ENCODE assay signal across 29 cellular contexts in the genomic region with DNA sequence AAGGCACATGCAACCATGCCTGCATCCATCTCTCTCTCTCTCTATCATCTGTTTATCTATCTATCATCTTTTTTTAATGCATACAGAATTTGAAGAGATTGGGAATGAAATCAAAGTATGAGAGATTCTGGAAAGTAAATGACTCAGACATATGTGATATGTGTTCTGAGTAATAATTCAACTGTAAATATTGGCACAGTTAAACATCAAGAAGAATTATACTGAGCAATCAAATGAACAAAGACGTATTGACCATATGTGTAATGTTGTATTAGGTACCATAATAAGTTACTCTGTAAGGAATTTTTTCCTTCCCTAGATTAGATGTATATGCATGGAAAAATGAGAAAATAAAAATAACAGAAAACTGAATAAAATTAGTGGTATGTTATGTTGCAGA.
"Had no signal": no experiment of that assay in that cellular context is flagged by ENCODE, and none has a peak within 500 bp of the region (broad histone marks: within the 10 kb centered on the region; RNA-seq: fewer than 3 reads in every experiment).

No MANE protein-coding gene starts in this region.

- H3K9me3 ChIP-seq: Peyer's patch had no signal

- ATAC-seq: activated CD8-positive, alpha-beta T cell treated with anti-CD3 and anti-CD28 coated beads for 36 hours; activated T-cell treated with anti-CD3 and anti-CD28 coated beads, Interleukin-2, amount 50 U/mL, for 72 hours; activated T-helper 17 cell treated with anti-CD3 and anti-CD28 coated beads, Interleukin-2, amount 50 U/mL, for 72 hours; K562 had no signal

- H3K27me3 Mint-ChIP-seq: activated CD4-positive, alpha-beta T cell treated with anti-CD3 and anti-CD28 coated beads, Interleukin-2, amount 10 ng/mL, durations not matched to agents 24 days and 14 days; activated CD8-positive, alpha-beta T cell treated with anti-CD3 and anti-CD28 coated beads for 36 hours; activated naive CD8-positive, alpha-beta T cell treated with anti-CD3 and anti-CD28 coated beads for 36 hours; activated T-helper 17 cell treated with anti-CD3 and anti-CD28 coated beads, Interleukin-2, amount 50 U/mL, for 72 hours had no signal

- H3K27ac ChIP-seq: Peyer's patch, WERI-Rb-1 had no signal

- H3K27me3 ChIP-seq: Peyer's patch had no signal

- H3K36me3 ChIP-seq: Peyer's patch, WERI-Rb-1 had no signal

- H3K9me3 Mint-ChIP-seq: activated CD4-positive, alpha-beta T cell treated with anti-CD3 and anti-CD28 coated beads, Interleukin-2, amount 10 ng/mL, durations not matched to agents 24 days and 14 days; activated CD8-positive, alpha-beta T cell treated with anti-CD3 and anti-CD28 coated beads for 36 hours; activated naive CD8-positive, alpha-beta T cell treated with anti-CD3 and anti-CD28 coated beads for 36 hours; activated T-cell treated with anti-CD3 and anti-CD28 coated beads, Interleukin-2, amount 50 U/mL, for 72 hours; activated T-helper 17 cell treated with anti-CD3 and anti-CD28 coated beads, Interleukin-2, amount 50 U/mL, for 72 hours had no signal

- H3K4me1 Mint-ChIP-seq: activated CD4-positive, alpha-beta T cell treated with anti-CD3 and anti-CD28 coated beads, Interleukin-2, amount 10 ng/mL, durations not matched to agents 24 days and 14 days; activated naive CD8-positive, alpha-beta T cell treated with anti-CD3 and anti-CD28 coated beads for 36 hours; activated T-helper 17 cell treated with anti-CD3 and anti-CD28 coated beads, Interleukin-2, amount 50 U/mL, for 72 hours had no signal

- H3K4me3 Mint-ChIP-seq: activated CD4-positive, alpha-beta T cell treated with anti-CD3 and anti-CD28 coated beads, Interleukin-2, amount 10 ng/mL, durations not matched to agents 24 days and 14 days; activated CD8-positive, alpha-beta T cell treated with anti-CD3 and anti-CD28 coated beads for 36 hours; activated naive CD8-positive, alpha-beta T cell treated with anti-CD3 and anti-CD28 coated beads for 36 hours; activated T-cell treated with anti-CD3 and anti-CD28 coated beads, Interleukin-2, amount 50 U/mL, for 72 hours; activated T-helper 17 cell treated with anti-CD3 and anti-CD28 coated beads, Interleukin-2, amount 50 U/mL, for 72 hours had no signal

- H3K27ac Mint-ChIP-seq: activated CD4-positive, alpha-beta T cell treated with anti-CD3 and anti-CD28 coated beads, Interleukin-2, amount 10 ng/mL, durations not matched to agents 24 days and 14 days; activated CD8-positive, alpha-beta T cell treated with anti-CD3 and anti-CD28 coated beads for 36 hours; activated naive CD8-positive, alpha-beta T cell treated with anti-CD3 and anti-CD28 coated beads for 36 hours; activated T-cell treated with anti-CD3 and anti-CD28 coated beads, Interleukin-2, amount 50 U/mL, for 72 hours; activated T-helper 17 cell treated with anti-CD3 and anti-CD28 coated beads, Interleukin-2, amount 50 U/mL, for 72 hours had no signal

- H3K4me3 ChIP-seq: K562, Peyer's patch had no signal

- H3K4me1 ChIP-seq: Peyer's patch had no signal

- DNase-seq: activated CD4-positive, alpha-beta T cell treated with anti-CD3 and anti-CD28 coated beads for 1 hour; activated CD4-positive, alpha-beta T cell treated with anti-CD3 and anti-CD28 coated beads, Interleukin-2, amount 10 ng/mL, durations not matched to agents 24 days and 14 days; activated CD4-positive, alpha-beta T cell treated with anti-CD3 and anti-CD28 coated beads, Interleukin-2, amount 50 U/mL, for 4 hours; activated CD4-positive, CD25-positive, alpha-beta regulatory T cell; activated CD8-positive, alpha-beta T cell treated with anti-CD3 and anti-CD28 coated beads for 36 hours; activated effector memory CD4-positive, alpha-beta T cell treated with anti-CD3 and anti-CD28 coated beads, Interleukin-2, amount 50 U/mL, for 16 hours; activated naive CD4-positive, alpha-beta T cell; activated naive CD4-positive, alpha-beta T cell treated with anti-CD3 and anti-CD28 coated beads, Interleukin-2, amount 50 U/mL, for 16 hours; activated naive CD8-positive, alpha-beta T cell treated with anti-CD3 and anti-CD28 coated beads for 36 hours; activated T-cell treated with anti-CD3 and anti-CD28 coated beads, Interleukin-2, amount 50 U/mL, for 1 hour; activated T-cell treated with anti-CD3 and anti-CD28 coated beads, Interleukin-2, amount 50 U/mL, for 72 hours; amniotic stem cell; aorta; NCI-H1048; NCI-H1436 treated with DMSO at 0.1 percent for 48 hours; NCI-H1694 treated with DMSO at 0.1 percent for 48 hours; NCI-H2029; NCI-H2171; NCI-H524 treated with DMSO at 0.1 percent for 48 hours; Peyer's patch; Right ventricle myocardium superior; RPMI8226; SW 1271; T-helper 1 cell; T-helper 2 cell; T-helper 9 cell; WERI-Rb-1 had no signal

- H3K36me3 Mint-ChIP-seq: activated naive CD8-positive, alpha-beta T cell treated with anti-CD3 and anti-CD28 coated beads for 36 hours had no signal
